1 cellular context compared by ENCODE assay signal in the genomic region with DNA sequence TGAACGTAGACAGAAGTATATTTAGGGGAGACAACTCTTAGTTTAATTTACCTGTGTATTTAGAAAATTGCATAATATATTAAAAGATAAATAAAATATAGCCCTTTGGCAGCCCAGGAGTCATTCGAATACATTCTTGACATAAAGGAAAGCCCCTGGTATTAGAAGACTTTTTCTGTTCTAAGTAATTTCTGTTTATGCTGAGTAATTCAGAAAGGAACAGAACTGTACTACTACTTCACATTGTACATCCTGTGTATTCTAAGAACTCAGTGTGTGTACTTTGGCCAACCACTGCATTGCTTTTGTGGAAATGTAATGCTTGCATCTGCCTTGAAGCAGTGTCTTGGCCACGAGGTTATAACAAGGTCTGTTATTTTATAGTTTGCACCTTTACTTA.
TF ChIP-seq lines count a peak whose summit lies in the region.

No MANE protein-coding gene starts in this region.

TF ChIP-seq in GM23338, 12 proteins besides CTCF, POLR2A, EP300 and RAD21 (continued from another document):
- TF ChIP-seq, protein P1, sequence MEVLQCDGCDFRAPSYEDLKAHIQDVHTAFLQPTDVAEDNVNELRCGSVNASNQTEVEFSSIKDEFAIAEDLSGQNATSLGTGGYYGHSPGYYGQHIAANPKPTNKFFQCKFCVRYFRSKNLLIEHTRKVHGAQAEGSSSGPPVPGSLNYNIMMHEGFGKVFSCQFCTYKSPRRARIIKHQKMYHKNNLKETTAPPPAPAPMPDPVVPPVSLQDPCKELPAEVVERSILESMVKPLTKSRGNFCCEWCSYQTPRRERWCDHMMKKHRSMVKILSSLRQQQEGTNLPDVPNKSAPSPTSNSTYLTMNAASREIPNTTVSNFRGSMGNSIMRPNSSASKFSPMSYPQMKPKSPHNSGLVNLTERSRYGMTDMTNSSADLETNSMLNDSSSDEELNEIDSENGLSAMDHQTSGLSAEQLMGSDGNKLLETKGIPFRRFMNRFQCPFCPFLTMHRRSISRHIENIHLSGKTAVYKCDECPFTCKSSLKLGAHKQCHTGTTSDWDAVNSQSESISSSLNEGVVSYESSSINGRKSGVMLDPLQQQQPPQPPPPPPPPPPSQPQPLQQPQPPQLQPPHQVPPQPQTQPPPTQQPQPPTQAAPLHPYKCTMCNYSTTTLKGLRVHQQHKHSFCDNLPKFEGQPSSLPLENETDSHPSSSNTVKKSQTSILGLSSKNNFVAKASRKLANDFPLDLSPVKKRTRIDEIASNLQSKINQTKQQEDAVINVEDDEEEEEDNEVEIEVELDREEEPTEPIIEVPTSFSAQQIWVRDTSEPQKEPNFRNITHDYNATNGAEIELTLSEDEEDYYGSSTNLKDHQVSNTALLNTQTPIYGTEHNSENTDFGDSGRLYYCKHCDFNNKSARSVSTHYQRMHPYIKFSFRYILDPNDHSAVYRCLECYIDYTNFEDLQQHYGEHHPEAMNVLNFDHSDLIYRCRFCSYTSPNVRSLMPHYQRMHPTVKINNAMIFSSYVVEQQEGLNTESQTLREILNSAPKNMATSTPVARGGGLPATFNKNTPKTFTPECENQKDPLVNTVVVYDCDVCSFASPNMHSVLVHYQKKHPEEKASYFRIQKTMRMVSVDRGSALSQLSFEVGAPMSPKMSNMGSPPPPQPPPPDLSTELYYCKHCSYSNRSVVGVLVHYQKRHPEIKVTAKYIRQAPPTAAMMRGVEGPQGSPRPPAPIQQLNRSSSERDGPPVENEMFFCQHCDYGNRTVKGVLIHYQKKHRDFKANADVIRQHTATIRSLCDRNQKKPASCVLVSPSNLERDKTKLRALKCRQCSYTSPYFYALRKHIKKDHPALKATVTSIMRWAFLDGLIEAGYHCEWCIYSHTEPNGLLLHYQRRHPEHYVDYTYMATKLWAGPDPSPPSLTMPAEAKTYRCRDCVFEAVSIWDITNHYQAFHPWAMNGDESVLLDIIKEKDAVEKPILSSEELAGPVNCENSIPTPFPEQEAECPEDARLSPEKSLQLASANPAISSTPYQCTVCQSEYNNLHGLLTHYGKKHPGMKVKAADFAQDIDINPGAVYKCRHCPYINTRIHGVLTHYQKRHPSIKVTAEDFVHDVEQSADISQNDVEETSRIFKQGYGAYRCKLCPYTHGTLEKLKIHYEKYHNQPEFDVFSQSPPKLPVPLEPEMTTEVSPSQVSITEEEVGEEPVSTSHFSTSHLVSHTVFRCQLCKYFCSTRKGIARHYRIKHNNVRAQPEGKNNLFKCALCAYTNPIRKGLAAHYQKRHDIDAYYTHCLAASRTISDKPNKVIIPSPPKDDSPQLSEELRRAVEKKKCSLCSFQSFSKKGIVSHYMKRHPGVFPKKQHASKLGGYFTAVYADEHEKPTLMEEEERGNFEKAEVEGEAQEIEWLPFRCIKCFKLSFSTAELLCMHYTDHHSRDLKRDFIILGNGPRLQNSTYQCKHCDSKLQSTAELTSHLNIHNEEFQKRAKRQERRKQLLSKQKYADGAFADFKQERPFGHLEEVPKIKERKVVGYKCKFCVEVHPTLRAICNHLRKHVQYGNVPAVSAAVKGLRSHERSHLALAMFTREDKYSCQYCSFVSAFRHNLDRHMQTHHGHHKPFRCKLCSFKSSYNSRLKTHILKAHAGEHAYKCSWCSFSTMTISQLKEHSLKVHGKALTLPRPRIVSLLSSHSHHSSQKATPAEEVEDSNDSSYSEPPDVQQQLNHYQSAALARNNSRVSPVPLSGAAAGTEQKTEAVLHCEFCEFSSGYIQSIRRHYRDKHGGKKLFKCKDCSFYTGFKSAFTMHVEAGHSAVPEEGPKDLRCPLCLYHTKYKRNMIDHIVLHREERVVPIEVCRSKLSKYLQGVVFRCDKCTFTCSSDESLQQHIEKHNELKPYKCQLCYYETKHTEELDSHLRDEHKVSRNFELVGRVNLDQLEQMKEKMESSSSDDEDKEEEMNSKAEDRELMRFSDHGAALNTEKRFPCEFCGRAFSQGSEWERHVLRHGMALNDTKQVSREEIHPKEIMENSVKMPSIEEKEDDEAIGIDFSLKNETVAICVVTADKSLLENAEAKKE (CRISPR knock-in tag; IDR thresholded peaks at IDR 0.05): no peak
- TF ChIP-seq ZNF114 (CRISPR knock-in tag; IDR thresholded peaks at IDR 0.05): no peak
TF ChIP-seq in GM23338: peak in this region for 0.
